Comparison of ENCODE assay signal across 8 cellular contexts in the genomic region with DNA sequence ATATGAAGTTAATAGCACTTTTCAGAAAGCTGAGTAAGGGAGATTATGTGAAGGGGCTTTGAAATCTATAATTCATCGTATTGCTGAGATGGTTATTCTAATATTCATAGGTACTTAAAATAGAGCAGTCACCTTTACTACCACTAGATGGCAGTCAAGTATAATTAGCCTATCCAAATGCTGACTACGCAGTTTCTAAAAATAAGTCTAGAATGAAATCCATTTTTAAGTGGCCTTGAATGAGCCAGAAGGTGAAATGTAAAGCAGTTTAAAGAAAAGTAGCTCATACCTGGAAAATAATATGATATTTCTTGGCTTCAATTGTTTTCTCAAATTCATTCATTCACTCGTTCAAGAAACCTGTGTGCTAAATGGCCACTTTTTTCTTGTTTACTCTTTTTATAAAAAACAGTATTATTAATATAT.
DNase-seq lines count a peak whose midpoint lies in the region; ATAC-seq, FAIRE-seq and TF ChIP-seq lines count a peak whose summit lies in the region.

No MANE protein-coding gene starts in this region.

- FAIRE-seq in RCC 7860 (lab: Jason Lieb, UNC), result peak; percentile 75

- H3K4me3 ChIP-seq in epithelial cell of proximal tubule (ENCODE audit: low read depth, low read length), result no peak overlapping the region
- H3K4me3 ChIP-seq in lower leg skin (ENCODE audit: low read depth, poor library complexity, severe bottlenecking), result no peak overlapping the region

- WGBS in lower leg skin, 2 donors, result 20 to 26% methylated on average over 3 of the region's 3 CpGs

- H3K4me1 Mint-ChIP-seq in nephron, result no peaks in the 10 kb centered on the region

- ATAC-seq in GM18858 (IDR thresholded peaks at IDR 0.05; ENCODE audit: unreplicated experiment) (peak; percentile 81), HG03378 (IDR thresholded peaks at IDR 0.05; ENCODE audit: unreplicated experiment) (peak; percentile 91), HG03457 (IDR thresholded peaks at IDR 0.05; ENCODE audit: unreplicated experiment) (no peak)

- no peak overlapping the region for H3K27ac Mint-ChIP-seq in nephron

- no peak for TF ChIP-seq POLR2A in lower leg skin (IDR thresholded peaks at IDR 0.05)

- intact Hi-C loops in lower leg skin (cut with DNase I; ENCODE audit: low total_unique reads), result no loop called here

- DNase-seq in CD1c-positive myeloid dendritic cell (ENCODE audit: extremely low spot score), result peak; percentile 72
- DNase-seq in RCC 7860 (ENCODE audit: low spot score), result peak; percentile 57
- peak; percentile 23 for DNase-seq in epithelial cell of proximal tubule (ENCODE audit: low read depth)
- no peak for DNase-seq in lower leg skin (ENCODE audit: low spot score in 2 of 2)

- peaks cover 24% of the 10 kb centered on the region for H3K27me3 Mint-ChIP-seq in nephron (ENCODE audit: low read depth)

- peak; percentile 75 for TF ChIP-seq CTCF in epithelial cell of proximal tubule (conservative IDR thresholded peaks at IDR 0.05; ENCODE audit: low read depth, low read length)
- peak; percentile 75 to 91 (median 84) for TF ChIP-seq CTCF in nephron (IDR thresholded peaks at IDR 0.05; ENCODE audit: unreplicated experiment in 3 of 3)
- TF ChIP-seq CTCF in lower leg skin (IDR thresholded peaks at IDR 0.05), result peak in 1 of 3 donors; percentile 32

- H3K9me3 Mint-ChIP-seq in nephron, result no peaks in the 10 kb centered on the region

- H3K36me3 Mint-ChIP-seq in nephron (ENCODE audit: low read depth), result no peaks in the 10 kb centered on the region

- H3K4me3 Mint-ChIP-seq in nephron, result no peak overlapping the region

Comparison
In these comparisons a context has a peak if more than half of its experiments do, and no peak if none do; other contexts are left out.
1. DNase-seq: peak in CD1c-positive myeloid dendritic cell (single experiment), RCC 7860 (single experiment) and epithelial cell of proximal tubule (single experiment); none in lower leg skin (0 of 2).